ENCODE assay signal across 8 cellular contexts in the genomic region with DNA sequence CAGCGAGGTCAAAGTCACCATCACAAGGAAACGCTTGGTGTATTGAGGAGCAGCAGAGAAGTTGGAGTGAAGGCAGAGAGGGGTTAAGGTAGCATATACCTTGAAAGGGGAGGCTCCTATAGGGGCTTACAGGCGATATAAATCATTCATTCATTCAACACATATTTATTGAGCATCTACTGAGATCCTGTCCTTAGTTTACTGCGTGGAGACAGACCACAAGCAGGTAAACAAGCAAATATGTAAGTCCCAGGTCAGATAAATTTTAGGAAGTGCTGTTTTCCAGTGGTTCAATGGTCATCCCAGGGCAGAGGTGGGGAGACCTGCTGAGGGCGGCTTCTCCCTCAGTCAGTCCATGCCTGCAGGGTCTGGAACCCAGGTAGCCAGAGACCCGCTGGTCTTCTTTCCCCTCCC.
A peak's percentile ranks its signal among the peaks of the same experiment; 100 is the strongest.
DNase-seq lines count a peak whose midpoint lies in the region; ATAC-seq and TF ChIP-seq lines count a peak whose summit lies in the region.

No MANE protein-coding gene starts in this region.

- no peaks in the 10 kb centered on the region for H3K36me3 ChIP-seq in Loucy (ENCODE audit: insufficient read depth, low read length)
- H3K36me3 ChIP-seq in duodenal mucosa (ENCODE audit: control insufficient read depth in 1 of 2, insufficient read depth in 2 of 2, low read length in 2 of 2), result no peaks in the 10 kb centered on the region
- H3K36me3 ChIP-seq in neuron (ENCODE audit: insufficient read depth, low read length), result no peaks in the 10 kb centered on the region

- H2AFZ ChIP-seq in Loucy (ENCODE audit: low read length) (peak overlapping the region; percentile 67; the same call in 1 of the 2 replicates), neuron (ENCODE audit: low read depth, low read length) (peak overlapping the region; percentile 86)

- H4K20me1 ChIP-seq in Loucy (ENCODE audit: insufficient read depth, low read length, poor library complexity, severe bottlenecking), result peaks cover 25% of the 10 kb centered on the region

- H3K79me2 ChIP-seq in Loucy (ENCODE audit: insufficient read depth, low read length), result peaks cover 41% of the 10 kb centered on the region

- H3K9ac ChIP-seq in Loucy (ENCODE audit: low read depth, low read length, poor library complexity, severe bottlenecking) (peak overlapping the region; percentile 18), duodenal mucosa (ENCODE audit: low read depth in 1 of 2, low read length in 2 of 2) (no peak overlapping the region)

- no peaks in the 10 kb centered on the region for H3K9me3 ChIP-seq in Loucy (ENCODE audit: insufficient read depth, low read depth, low read length)
- no peaks in the 10 kb centered on the region for H3K9me3 ChIP-seq in duodenal mucosa (ENCODE audit: control insufficient read depth in 1 of 2, low read length in 2 of 2)
- no peaks in the 10 kb centered on the region for H3K9me3 ChIP-seq in neuron (ENCODE audit: low read length)

- H3K27me3 ChIP-seq in Loucy (ENCODE audit: insufficient read depth, low read length, poor library complexity, severe bottlenecking), result no peaks in the 10 kb centered on the region
- no peaks in the 10 kb centered on the region for H3K27me3 ChIP-seq in duodenal mucosa (ENCODE audit: control insufficient read depth in 1 of 2, insufficient read depth in 2 of 2, low read length in 2 of 2)
- no peaks in the 10 kb centered on the region for H3K27me3 ChIP-seq in neuron (ENCODE audit: insufficient read depth, low read length)

- H3F3A ChIP-seq in Loucy (ENCODE audit: low read depth), result peaks cover 4% of the 10 kb centered on the region; the same call in 1 of the 2 replicates

- no peak for DNase-seq in DMS53 (lab: John Stamatoyannopoulos, UW)
- no peak for DNase-seq in HuH-7 (ENCODE audit: low spot score)

- TF ChIP-seq CTCF in C4-2B (conservative IDR thresholded peaks at IDR 0.05) (no peak), Loucy (conservative IDR thresholded peaks at IDR 0.05; ENCODE audit: low read length) (no peak)

- peak overlapping the region; percentile 85 for H3K4me2 ChIP-seq in Loucy (ENCODE audit: low read depth, low read length, poor library complexity, severe bottlenecking)

- H3K27ac ChIP-seq in C4-2B (peak overlapping the region; percentile 79), duodenal mucosa (ENCODE audit: low read depth, low read length) (no peak overlapping the region)

- H3K4me1 ChIP-seq in Loucy (ENCODE audit: insufficient read depth, low read length, poor library complexity, severe bottlenecking), result peaks cover 23% of the 10 kb centered on the region
- H3K4me1 ChIP-seq in duodenal mucosa (ENCODE audit: control insufficient read depth in 1 of 2, insufficient read depth in 2 of 2, low read length in 2 of 2), result peaks cover 12 to 19% of the 10 kb centered on the region in 2 donors
- peaks cover 18% of the 10 kb centered on the region for H3K4me1 ChIP-seq in neuron (ENCODE audit: insufficient read depth, low read length)

- peak overlapping the region; percentile 84 for H3K4me3 ChIP-seq in Loucy (ENCODE audit: low read length, poor library complexity, severe bottlenecking)
- H3K4me3 ChIP-seq in duodenal mucosa (ENCODE audit: low read depth in 1 of 2, low read length in 2 of 2), result peak overlapping the region; percentile 67 to 71
- peak overlapping the region; percentile 39 for H3K4me3 ChIP-seq in neuron (ENCODE audit: low read length)

- no peaks in the 10 kb centered on the region for H3K9me2 ChIP-seq in Loucy (replicated peaks; ENCODE audit: low read depth, low read length)

- ATAC-seq in GM21360 (IDR thresholded peaks at IDR 0.05; ENCODE audit: unreplicated experiment) (no peak), HG03432 (IDR thresholded peaks at IDR 0.05; ENCODE audit: unreplicated experiment) (no peak)
